Comparison of ENCODE assay signal across 30 cellular contexts in genomic region chr12:132045751-132046150, GRCh38.
"Had no signal": no experiment of that assay in that cellular context is flagged by ENCODE, and none has a peak within 500 bp of the region (broad histone marks: within the 10 kb centered on the region; RNA-seq: fewer than 3 reads in every experiment).

No MANE protein-coding gene starts in this region.

- H3K4me1 ChIP-seq: foreskin keratinocyte, heart left ventricle, lower lobe of right lung, prostate gland, tibial nerve, uterus had no signal

- H3K9me3 Mint-ChIP-seq: activated CD4-positive, alpha-beta memory T cell treated with anti-CD3 and anti-CD28 coated beads for 36 hours; activated CD4-positive, alpha-beta T cell treated with anti-CD3 and anti-CD28 coated beads, Interleukin-2, amount 10 ng/mL, durations not matched to agents 24 days and 14 days; dendritic cell treated with granulocyte-macrophage colony-stimulating factor and Interleukin-4, amounts not matched to agents 40 ng/mL and 50 ng/mL, for 4 days; naive B cell; stimulated activated naive B cell treated with anti-CD40 and anti-IgM and Interleukin-4, amounts not matched to agents 10 μg/mL and 1 μg/mL and 100 μg/mL, for 72 hours; T-helper 1 cell treated with Interleukin-12 subunit alpha and Interleukin-12 subunit beta and Interleukin-4 antibody, amounts not matched to agents 30 μg/mL and 1 μg/mL, for 36 hours had no signal

- H3K36me3 ChIP-seq: ovary, uterus had no signal

- H3K27ac Mint-ChIP-seq: activated CD4-positive, alpha-beta memory T cell treated with anti-CD3 and anti-CD28 coated beads for 36 hours; activated CD4-positive, alpha-beta T cell treated with anti-CD3 and anti-CD28 coated beads, Interleukin-2, amount 10 ng/mL, durations not matched to agents 24 days and 14 days; dendritic cell treated with granulocyte-macrophage colony-stimulating factor and Interleukin-4, amounts not matched to agents 40 ng/mL and 50 ng/mL, for 4 days; endodermal cell; stimulated activated naive B cell treated with anti-CD40 and anti-IgM and Interleukin-4, amounts not matched to agents 10 μg/mL and 1 μg/mL and 100 μg/mL, for 72 hours; T-helper 1 cell treated with Interleukin-12 subunit alpha and Interleukin-12 subunit beta and Interleukin-4 antibody, amounts not matched to agents 30 μg/mL and 1 μg/mL, for 36 hours had no signal

- DNase-seq: activated CD4-positive, alpha-beta memory T cell treated with anti-CD3 and anti-CD28 coated beads for 36 hours; activated CD4-positive, alpha-beta T cell treated with anti-CD3 and anti-CD28 coated beads, Interleukin-2, amount 10 ng/mL, durations not matched to agents 24 days and 14 days; activated CD4-positive, CD25-positive, alpha-beta regulatory T cell treated with anti-CD3 and anti-CD28 coated beads, Interleukin-2, amount 50 U/mL, for 72 hours; activated CD8-positive, alpha-beta memory T cell treated with anti-CD3 and anti-CD28 coated beads, Interleukin-2, amount 50 U/mL, for 4 hours; activated gamma-delta T cell treated with Interleukin-2 at 50 U/mL for 16 hours; activated naive CD4-positive, alpha-beta T cell treated with anti-CD3 and anti-CD28 coated beads, Interleukin-2, amount 50 U/mL, for 16 hours; activated T-cell treated with anti-CD3 and anti-CD28 coated beads, Interleukin-2, amount 50 U/mL, for 1 hour; caudate nucleus; endodermal cell; heart left ventricle; hypothalamus; lower lobe of right lung; mucosa of descending colon; naive B cell; ovary; stimulated activated CD4-positive, alpha-beta T cell treated with anti-CD3 and anti-CD28 coated beads, Interleukin-15, amount 100 ng/mL, for 24 hours; stimulated activated CD4-positive, alpha-beta T cell treated with anti-CD3 and anti-CD28 coated beads, Interleukin-2, amount 100 ng/mL, for 24 hours; stimulated activated naive B cell treated with anti-CD40 and anti-IgM and Interleukin-4, amounts not matched to agents 10 μg/mL and 1 μg/mL and 100 μg/mL, for 72 hours; SW 1271; uterus; WERI-Rb-1 had no signal

- ATAC-seq: foreskin keratinocyte; heart left ventricle; left lobe of liver; lower lobe of right lung; mucosa of descending colon; stimulated activated naive B cell treated with anti-CD40 and anti-IgM and Interleukin-4, amounts not matched to agents 10 μg/mL and 1 μg/mL and 100 μg/mL, for 72 hours had no signal

- H3K27me3 Mint-ChIP-seq: activated CD4-positive, alpha-beta memory T cell treated with anti-CD3 and anti-CD28 coated beads for 36 hours; activated CD4-positive, alpha-beta T cell treated with anti-CD3 and anti-CD28 coated beads, Interleukin-2, amount 10 ng/mL, durations not matched to agents 24 days and 14 days; dendritic cell treated with granulocyte-macrophage colony-stimulating factor and Interleukin-4, amounts not matched to agents 40 ng/mL and 50 ng/mL, for 4 days; naive B cell; stimulated activated naive B cell treated with anti-CD40 and anti-IgM and Interleukin-4, amounts not matched to agents 10 μg/mL and 1 μg/mL and 100 μg/mL, for 72 hours had no signal

- H3K4me3 Mint-ChIP-seq: activated CD4-positive, alpha-beta memory T cell treated with anti-CD3 and anti-CD28 coated beads for 36 hours; activated CD4-positive, alpha-beta T cell treated with anti-CD3 and anti-CD28 coated beads, Interleukin-2, amount 10 ng/mL, durations not matched to agents 24 days and 14 days; dendritic cell treated with granulocyte-macrophage colony-stimulating factor and Interleukin-4, amounts not matched to agents 40 ng/mL and 50 ng/mL, for 4 days; endodermal cell; naive B cell; stimulated activated naive B cell treated with anti-CD40 and anti-IgM and Interleukin-4, amounts not matched to agents 10 μg/mL and 1 μg/mL and 100 μg/mL, for 72 hours; T-helper 1 cell treated with Interleukin-12 subunit alpha and Interleukin-12 subunit beta and Interleukin-4 antibody, amounts not matched to agents 30 μg/mL and 1 μg/mL, for 36 hours had no signal

- H3K27me3 ChIP-seq: brain microvascular endothelial cell, esophagus muscularis mucosa, foreskin keratinocyte, heart left ventricle, ovary, tibial nerve, uterus had no signal

- H3K27ac ChIP-seq: esophagus muscularis mucosa, foreskin keratinocyte, lower lobe of right lung, ovary, prostate gland, tibial nerve, WERI-Rb-1 had no signal

- H3K4me3 ChIP-seq: esophagus muscularis mucosa, heart left ventricle, lower lobe of right lung, mucosa of descending colon, ovary, prostate gland, smooth muscle cell, tibial nerve, uterus had no signal

- H3K9me3 ChIP-seq: esophagus muscularis mucosa, heart left ventricle, lower lobe of right lung, mucosa of descending colon, ovary, prostate gland, tibial nerve, uterus had no signal

- H3K4me1 Mint-ChIP-seq: endodermal cell had no signal
